In the genomic region with DNA sequence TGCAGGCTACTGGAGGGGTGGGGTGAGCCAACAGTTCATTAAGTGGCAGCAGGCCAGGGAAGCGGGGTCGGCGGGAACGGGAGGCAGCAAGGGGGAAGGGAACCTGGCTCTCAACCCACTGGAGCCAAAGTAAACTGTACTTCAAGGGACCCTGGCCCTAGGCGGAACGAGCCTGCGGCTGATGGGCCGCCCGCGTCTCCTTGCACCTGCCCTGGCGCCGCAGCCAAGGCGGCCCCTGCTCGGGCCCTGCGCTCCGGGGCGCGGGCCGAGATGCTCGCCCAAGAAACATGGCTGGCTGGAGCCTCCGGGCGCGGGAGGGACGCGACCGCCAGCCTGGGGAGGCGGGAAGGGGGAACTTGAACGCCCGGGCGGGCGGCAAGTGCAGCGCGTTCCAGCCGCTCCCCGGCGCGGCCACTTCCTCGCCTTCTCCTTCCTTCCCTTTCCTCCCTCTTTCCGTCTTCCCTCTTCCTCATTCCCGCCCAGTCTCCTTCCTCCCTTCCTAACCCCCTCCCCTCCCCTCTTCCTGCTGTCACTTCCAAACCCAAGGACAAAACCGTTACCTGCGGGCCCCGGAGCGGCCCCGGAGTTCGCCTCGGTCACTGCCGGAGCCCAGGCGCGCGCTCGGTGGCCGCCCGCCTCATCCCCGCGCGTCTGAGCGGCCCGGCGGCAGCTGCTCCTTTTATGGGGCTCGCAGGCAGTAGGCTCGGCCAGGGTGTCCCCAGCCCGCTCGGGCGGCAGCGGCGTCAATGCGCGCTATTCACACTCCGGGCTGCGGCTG, we compare ENCODE assay signal across 8 cellular contexts.
DNase-seq lines count a peak whose midpoint lies in the region; ATAC-seq, FAIRE-seq and TF ChIP-seq lines count a peak whose summit lies in the region.

No MANE protein-coding gene starts in this region.

- H3K4me1 ChIP-seq in skeletal muscle satellite cell (ENCODE audit: control insufficient read depth, insufficient read depth, low read length), result peaks cover 7% of the 10 kb centered on the region

- no peaks in the 10 kb centered on the region for H3K9me3 ChIP-seq in skeletal muscle satellite cell (replicated peaks; ENCODE audit: low read length)

- TF ChIP-seq CTCF in cardiac fibroblast (IDR thresholded peaks at IDR 0.05; ENCODE audit: low read depth, low read length) (no peak), D721Med (IDR thresholded peaks at IDR 0.05; ENCODE audit: insufficient read depth, missing control alignments) (no peak)

- ATAC-seq in HG03432 (IDR thresholded peaks at IDR 0.05; ENCODE audit: unreplicated experiment), result no peak

- H3K4me2 ChIP-seq in skeletal muscle satellite cell (ENCODE audit: low read length), result peak overlapping the region; percentile 94

- FAIRE-seq in D721Med (lab: Jason Lieb, UNC), result no peak

- no peaks in the 10 kb centered on the region for H3K36me3 ChIP-seq in skeletal muscle satellite cell (ENCODE audit: insufficient read depth, low read length)

- DNase-seq in GM03348 (ENCODE audit: low spot score), result peak; percentile 37
- no peak for DNase-seq in cardiac fibroblast (ENCODE audit: low read depth in 2 of 2)
- DNase-seq in iPS-NIHi7 (ENCODE audit: extremely low spot score), result peak; percentile 47
- DNase-seq in D721Med (ENCODE audit: insufficient read length, low spot score), result no peak
- no peak for DNase-seq in NCI-H774 (lab: John Stamatoyannopoulos, UW)
- no peak for DNase-seq in DMS53 (lab: John Stamatoyannopoulos, UW)

- H3K9ac ChIP-seq in skeletal muscle satellite cell (ENCODE audit: low read depth, low read length), result peak overlapping the region; percentile 21

- H3K27me3 ChIP-seq in skeletal muscle satellite cell (ENCODE audit: control insufficient read depth, insufficient read depth, low read length), result no peaks in the 10 kb centered on the region

- H3K4me3 ChIP-seq in cardiac fibroblast (replicated peaks in 1 of 2; ENCODE audit: low read depth in 2 of 2, low read length in 2 of 2) (peak overlapping the region; percentile 26 to 35), skeletal muscle satellite cell (ENCODE audit: low read length) (peak overlapping the region; percentile 74)

Comparison
In these comparisons a context has a peak if more than half of its experiments do, and no peak if none do; other contexts are left out.
1. DNase-seq: peak in GM03348 (single experiment) and iPS-NIHi7 (single experiment); none in cardiac fibroblast (0 of 2), D721Med (single experiment), NCI-H774 (single experiment) and DMS53 (single experiment).